In genomic region chr19:38321646-38322323, GRCh38 we compare ENCODE assay signal across 1 cellular context.
TF ChIP-seq lines count a peak whose summit lies in the region.

No MANE protein-coding gene starts in this region.

TF ChIP-seq in K562, 482 proteins besides CTCF, POLR2A, EP300 and RAD21 (continued from another document):
- peak; percentile 39 for TF ChIP-seq VEZF1 (CRISPR knock-in tag; IDR thresholded peaks at IDR 0.05)
- TF ChIP-seq BHLHE40 (IDR thresholded peaks at IDR 0.05; ENCODE audit: low read length), result 0 out of 2 replicates have a peak, but pooled peaks have one; percentile 17
